In the genomic region with DNA sequence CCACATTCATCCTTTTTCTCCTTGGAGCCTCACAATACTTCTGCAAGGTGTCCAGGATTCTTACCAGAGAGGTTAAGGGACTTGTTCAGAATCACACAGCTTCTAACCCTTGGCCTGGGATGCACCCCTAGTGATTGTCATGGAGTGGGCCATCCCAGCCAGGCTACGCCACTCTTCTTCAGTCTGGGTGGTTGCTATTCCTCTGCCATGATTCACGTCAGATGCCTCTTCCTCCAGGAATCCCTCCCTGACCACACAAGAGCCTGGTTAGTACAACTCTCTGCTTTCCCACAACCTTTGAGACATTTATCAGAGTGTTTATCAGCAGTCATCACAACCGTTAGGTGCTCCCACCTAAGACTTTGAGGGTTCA, we compare ENCODE assay signal across 15 cellular contexts.
DNase-seq lines count a peak whose midpoint lies in the region; ATAC-seq and TF ChIP-seq lines count a peak whose summit lies in the region.
"Had no signal": no experiment of that assay in that cellular context is flagged by ENCODE, and none has a peak within 500 bp of the region (broad histone marks: within the 10 kb centered on the region; RNA-seq: fewer than 3 reads in every experiment).

No MANE protein-coding gene starts in this region.

- H3K27me3 Mint-ChIP-seq in dendritic cell treated with granulocyte-macrophage colony-stimulating factor and Interleukin-4, amounts not matched to agents 40 ng/mL and 50 ng/mL, for 4 days = peaks cover 10% of the 10 kb centered on the region

- peaks cover 25% of the 10 kb centered on the region for H3K4me1 Mint-ChIP-seq in dendritic cell treated with granulocyte-macrophage colony-stimulating factor and Interleukin-4, amounts not matched to agents 40 ng/mL and 50 ng/mL, for 4 days (ENCODE audit: low read depth)
- H3K4me1 Mint-ChIP-seq: IgD-negative memory B cell had no signal

- CTCF ChIA-PET in HEK293T (lab: Yijun Ruan, JAX) = interaction anchor here (0.9 kb wide), 1 partner anchor 127 kb away, joined by 5 read pairs; no protein-coding TSS in a partner anchor

- peak overlapping the region; percentile 77 for H3K27ac Mint-ChIP-seq in dendritic cell treated with granulocyte-macrophage colony-stimulating factor and Interleukin-4, amounts not matched to agents 40 ng/mL and 50 ng/mL, for 4 days
- H3K27ac Mint-ChIP-seq: activated CD8-positive, alpha-beta T cell treated with anti-CD3 and anti-CD28 coated beads, Interleukin-2, amount 10 ng/mL, durations not matched to agents 7 days and 5 days; IgD-negative memory B cell had no signal

- H3K9me3 Mint-ChIP-seq in dendritic cell treated with granulocyte-macrophage colony-stimulating factor and Interleukin-4, amounts not matched to agents 40 ng/mL and 50 ng/mL, for 4 days = no peaks in the 10 kb centered on the region

- POLR2A ChIA-PET in HEK293T (lab: Yijun Ruan, JAX) = no interaction called here

- DNase-seq in AG20443 (ENCODE audit: low spot score) (peak; percentile 31), M059J (ENCODE audit: low read depth) (peak; percentile 85), myocyte (ENCODE audit: low read depth) (peak; percentile 71), HEK293T (ENCODE audit: extremely low spot score) (no peak), NOMO-1 (lab: John Stamatoyannopoulos, UW; ENCODE audit: unreplicated experiment in 2 of 2) (no peak)
- DNase-seq: activated CD8-positive, alpha-beta T cell treated with anti-CD3 and anti-CD28 coated beads, Interleukin-2, amount 10 ng/mL, durations not matched to agents 7 days and 5 days; activated gamma-delta T cell; NCI-H187; NCI-H526 treated with DMSO at 0.1 percent for 48 hours; SHP77; stimulated activated naive CD4-positive, alpha-beta T cell treated with Interleukin-2 at 50 U/mL for 16 hours had no signal

- intact Hi-C loops in dendritic cell treated with granulocyte-macrophage colony-stimulating factor and Interleukin-4, amounts not matched to agents 40 ng/mL and 50 ng/mL, for 4 days (cut with micrococcal nuclease) = loop anchor here (10.0 kb wide), 1 partner anchor 98 kb away; no protein-coding TSS in a partner anchor

- no peaks in the 10 kb centered on the region for H3K36me3 Mint-ChIP-seq in dendritic cell treated with granulocyte-macrophage colony-stimulating factor and Interleukin-4, amounts not matched to agents 40 ng/mL and 50 ng/mL, for 4 days (ENCODE audit: low read depth)
- H3K36me3 Mint-ChIP-seq: IgD-negative memory B cell had no signal

- no peak for ATAC-seq in HG03175 (IDR thresholded peaks at IDR 0.05; ENCODE audit: unreplicated experiment)
- no peak for ATAC-seq in HG02885 (IDR thresholded peaks at IDR 0.05; ENCODE audit: poor library complexity, unreplicated experiment)
- ATAC-seq: activated CD8-positive, alpha-beta T cell treated with anti-CD3 and anti-CD28 coated beads, Interleukin-2, amount 10 ng/mL, durations not matched to agents 7 days and 5 days had no signal

- no peak overlapping the region for H3K4me3 Mint-ChIP-seq in dendritic cell treated with granulocyte-macrophage colony-stimulating factor and Interleukin-4, amounts not matched to agents 40 ng/mL and 50 ng/mL, for 4 days
- H3K4me3 Mint-ChIP-seq: activated CD8-positive, alpha-beta T cell treated with anti-CD3 and anti-CD28 coated beads, Interleukin-2, amount 10 ng/mL, durations not matched to agents 7 days and 5 days; IgD-negative memory B cell had no signal

TF ChIP-seq in HEK293T, 16 proteins besides CTCF, POLR2A, EP300 and RAD21:
- TF ChIP-seq ARNT (IDR thresholded peaks at IDR 0.05) = no peak
- TF ChIP-seq L3MBTL2 (conservative IDR thresholded peaks at IDR 0.05) = no peak
- no peak for TF ChIP-seq SUZ12 (IDR thresholded peaks at IDR 0.05)
- TF ChIP-seq ZNF384 (IDR thresholded peaks at IDR 0.05) = no peak
- no peak for TF ChIP-seq NFRKB (IDR thresholded peaks at IDR 0.05)
- TF ChIP-seq, protein P1, sequence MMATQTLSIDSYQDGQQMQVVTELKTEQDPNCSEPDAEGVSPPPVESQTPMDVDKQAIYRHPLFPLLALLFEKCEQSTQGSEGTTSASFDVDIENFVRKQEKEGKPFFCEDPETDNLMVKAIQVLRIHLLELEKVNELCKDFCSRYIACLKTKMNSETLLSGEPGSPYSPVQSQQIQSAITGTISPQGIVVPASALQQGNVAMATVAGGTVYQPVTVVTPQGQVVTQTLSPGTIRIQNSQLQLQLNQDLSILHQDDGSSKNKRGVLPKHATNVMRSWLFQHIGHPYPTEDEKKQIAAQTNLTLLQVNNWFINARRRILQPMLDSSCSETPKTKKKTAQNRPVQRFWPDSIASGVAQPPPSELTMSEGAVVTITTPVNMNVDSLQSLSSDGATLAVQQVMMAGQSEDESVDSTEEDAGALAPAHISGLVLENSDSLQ (IDR thresholded peaks at IDR 0.05) = no peak
- no peak for TF ChIP-seq SP1 (IDR thresholded peaks at IDR 0.05)

Comparison
In these comparisons a context has a peak if more than half of its experiments do, and no peak if none do; other contexts are left out.
1. DNase-seq: peak in AG20443 (single experiment), M059J (single experiment) and myocyte (single experiment); none in HEK293T (single experiment) and NOMO-1 (0 of 2).